In the genomic region with DNA sequence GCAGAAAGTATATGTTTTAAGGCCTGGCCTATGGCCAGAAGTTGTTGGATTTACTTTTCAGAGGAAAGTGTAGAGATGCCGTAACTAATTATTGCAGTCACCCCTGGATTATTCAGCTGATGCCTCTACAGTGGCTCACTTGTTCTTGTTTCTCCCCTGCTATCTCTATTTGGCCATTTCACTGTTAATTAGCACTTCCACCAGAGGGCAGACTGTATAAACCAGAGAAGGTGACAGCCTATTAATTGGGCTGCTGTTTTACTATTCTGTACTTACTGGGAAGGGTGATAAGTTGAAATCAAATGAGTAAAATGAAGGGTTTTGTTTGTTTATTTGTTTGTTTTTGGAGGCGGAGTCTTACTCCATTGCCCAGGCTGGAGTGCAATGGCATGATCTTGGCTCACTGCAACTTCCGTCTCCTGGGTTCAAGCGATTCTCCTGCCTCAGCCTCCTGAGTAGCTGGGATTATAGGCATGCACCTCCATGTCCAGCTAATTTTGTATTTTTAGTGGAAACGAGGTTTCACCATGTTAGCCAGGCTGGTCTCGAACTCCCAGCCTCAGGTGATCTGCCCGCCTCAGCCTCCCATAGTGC, we compare ENCODE assay signal across 8 cellular contexts.
A peak's percentile ranks its signal among the peaks of the same experiment; 100 is the strongest.
DNase-seq lines count a peak whose midpoint lies in the region; ATAC-seq and TF ChIP-seq lines count a peak whose summit lies in the region.

No MANE protein-coding gene starts in this region.

- H3K9me3 Mint-ChIP-seq in activated naive CD8-positive, alpha-beta T cell treated with anti-CD3 and anti-CD28 coated beads, Interleukin-2, amount 10 ng/mL, durations not matched to agents 7 days and 5 days: no peaks in the 10 kb centered on the region
- no peaks in the 10 kb centered on the region for H3K9me3 Mint-ChIP-seq in activated naive CD8-positive, alpha-beta T cell treated with anti-CD3 and anti-CD28 coated beads, Interleukin-2, amount 50 U/mL, for 24 hours

- no TSS peak for BruUV-seq in OCI-LY7 (replicated peaks; lab: Mats Ljungman, UMichigan)

- H3K79me2 ChIP-seq in OCI-LY7 (ENCODE audit: insufficient read depth, low read depth, low read length): no peaks in the 10 kb centered on the region

- H3K9me3 ChIP-seq in OCI-LY7 (ENCODE audit: low read length) (no peaks in the 10 kb centered on the region), tibial nerve (no peaks in the 10 kb centered on the region)

- H3K4me3 ChIP-seq in OCI-LY7 (ENCODE audit: low read depth, low read length, poor library complexity, severe bottlenecking): no peak overlapping the region
- H3K4me3 ChIP-seq in tibial nerve: no peak overlapping the region

- H3K27ac Mint-ChIP-seq in activated naive CD8-positive, alpha-beta T cell treated with anti-CD3 and anti-CD28 coated beads, Interleukin-2, amount 10 ng/mL, durations not matched to agents 7 days and 5 days: no peak overlapping the region
- no peak overlapping the region for H3K27ac Mint-ChIP-seq in activated naive CD8-positive, alpha-beta T cell treated with anti-CD3 and anti-CD28 coated beads, Interleukin-2, amount 50 U/mL, for 24 hours

- CTCF ChIA-PET in OCI-LY7 (lab: Charles Lee; ENCODE audit: unreplicated experiment): no interaction called here

- peak; percentile 78 for TF ChIP-seq CTCF in OCI-LY7 (conservative IDR thresholded peaks at IDR 0.05; ENCODE audit: low read length)
- TF ChIP-seq CTCF in tibial nerve (IDR thresholded peaks at IDR 0.05): peak in 4 of 5 experiments; percentile 11 to 30 (median 25)

- ATAC-seq in activated naive CD8-positive, alpha-beta T cell treated with anti-CD3 and anti-CD28 coated beads, Interleukin-2, amount 10 ng/mL, durations not matched to agents 7 days and 5 days (ENCODE audit: low read depth): peak; percentile 39
- ATAC-seq in activated naive CD8-positive, alpha-beta T cell treated with anti-CD3 and anti-CD28 coated beads, Interleukin-2, amount 50 U/mL, for 24 hours: no peak

- H3K4me1 ChIP-seq in OCI-LY7 (ENCODE audit: insufficient read depth, low read length, poor library complexity, severe bottlenecking) (peaks cover 4% of the 10 kb centered on the region), tibial nerve (peaks cover 0 to 8% (median 0%) of the 10 kb centered on the region in 4 donors)

- no peak overlapping the region for H3K4me2 ChIP-seq in OCI-LY7 (ENCODE audit: low read length)

- DNase-seq in activated naive CD8-positive, alpha-beta T cell treated with anti-CD3 and anti-CD28 coated beads, Interleukin-2, amount 10 ng/mL, durations not matched to agents 7 days and 5 days: no peak
- no peak for DNase-seq in activated naive CD8-positive, alpha-beta T cell treated with anti-CD3 and anti-CD28 coated beads, Interleukin-2, amount 50 U/mL, for 24 hours
- DNase-seq in OCI-LY7 (ENCODE audit: low spot score): peak; percentile 39
- peak; percentile 13 for DNase-seq in fibroblast of peridontal ligament (ENCODE audit: extremely low read depth)
- DNase-seq in tibial nerve (ENCODE audit: low spot score in 2 of 2): peak in 1 of 2 donors; percentile 17
- no peak for DNase-seq in HuH-7.5 (ENCODE audit: low spot score)
- DNase-seq in 8988T: no peak
- DNase-seq in T-helper 1 cell: no peak

- peaks cover 12% of the 10 kb centered on the region for H3K4me1 Mint-ChIP-seq in activated naive CD8-positive, alpha-beta T cell treated with anti-CD3 and anti-CD28 coated beads, Interleukin-2, amount 10 ng/mL, durations not matched to agents 7 days and 5 days
- peaks cover 2% of the 10 kb centered on the region for H3K4me1 Mint-ChIP-seq in activated naive CD8-positive, alpha-beta T cell treated with anti-CD3 and anti-CD28 coated beads, Interleukin-2, amount 50 U/mL, for 24 hours

- H3K27ac ChIP-seq in OCI-LY7 (ENCODE audit: low read depth, low read length, poor library complexity, severe bottlenecking): no peak overlapping the region
- no peak overlapping the region for H3K27ac ChIP-seq in tibial nerve

- H4K20me1 ChIP-seq in OCI-LY7 (ENCODE audit: insufficient read depth, low read length): no peaks in the 10 kb centered on the region

- no peaks in the 10 kb centered on the region for H3K27me3 Mint-ChIP-seq in activated naive CD8-positive, alpha-beta T cell treated with anti-CD3 and anti-CD28 coated beads, Interleukin-2, amount 10 ng/mL, durations not matched to agents 7 days and 5 days
- H3K27me3 Mint-ChIP-seq in activated naive CD8-positive, alpha-beta T cell treated with anti-CD3 and anti-CD28 coated beads, Interleukin-2, amount 50 U/mL, for 24 hours: no peaks in the 10 kb centered on the region

- no peak overlapping the region for H3K4me3 Mint-ChIP-seq in activated naive CD8-positive, alpha-beta T cell treated with anti-CD3 and anti-CD28 coated beads, Interleukin-2, amount 10 ng/mL, durations not matched to agents 7 days and 5 days
- no peak overlapping the region for H3K4me3 Mint-ChIP-seq in activated naive CD8-positive, alpha-beta T cell treated with anti-CD3 and anti-CD28 coated beads, Interleukin-2, amount 50 U/mL, for 24 hours

- no peak for TF ChIP-seq POLR2A in tibial nerve (IDR thresholded peaks at IDR 0.05)

- WGBS in tibial nerve, 2 donors: 89% methylated on average over 7 of the region's 7 CpGs

- intact Hi-C loops in OCI-LY7 (cut with micrococcal nuclease; ENCODE audit: unreplicated experiment): loop anchor here (10.0 kb wide), 1 partner anchor 123 kb away; a partner anchor contains a TSS

- peaks cover 29% of the 10 kb centered on the region for H3K36me3 Mint-ChIP-seq in activated naive CD8-positive, alpha-beta T cell treated with anti-CD3 and anti-CD28 coated beads, Interleukin-2, amount 10 ng/mL, durations not matched to agents 7 days and 5 days
- H3K36me3 Mint-ChIP-seq in activated naive CD8-positive, alpha-beta T cell treated with anti-CD3 and anti-CD28 coated beads, Interleukin-2, amount 50 U/mL, for 24 hours (ENCODE audit: low read depth): peaks cover 59% of the 10 kb centered on the region

- no peaks in the 10 kb centered on the region for H3K27me3 ChIP-seq in tibial nerve

- H3K9me2 ChIP-seq in OCI-LY7 (ENCODE audit: insufficient read depth, low read length): no peaks in the 10 kb centered on the region

- TF ChIP-seq EP300 in tibial nerve (IDR thresholded peaks at IDR 0.05): no peak

- no peak overlapping the region for H2AFZ ChIP-seq in OCI-LY7 (ENCODE audit: low read length)

- H3K36me3 ChIP-seq in OCI-LY7 (ENCODE audit: insufficient read depth, low read length) (peaks cover 100% of the 10 kb centered on the region), tibial nerve (peaks cover 6 to 96% (median 43%) of the 10 kb centered on the region in 3 donors)

- POLR2A ChIA-PET in activated naive CD8-positive, alpha-beta T cell treated with anti-CD3 and anti-CD28 coated beads, Interleukin-2, amount 10 ng/mL, durations not matched to agents 7 days and 5 days (lab: Charles Lee): no interaction called here
- POLR2A ChIA-PET in OCI-LY7 (lab: Charles Lee): no interaction called here

Comparison
In these comparisons a context has a peak if more than half of its experiments do, and no peak if none do; other contexts are left out.
1. DNase-seq: peak in OCI-LY7 (single experiment) and fibroblast of peridontal ligament (single experiment); none in activated naive CD8-positive, alpha-beta T cell treated with anti-CD3 and anti-CD28 coated beads, Interleukin-2, amount 10 ng/mL, durations not matched to agents 7 days and 5 days (single experiment), activated naive CD8-positive, alpha-beta T cell treated with anti-CD3 and anti-CD28 coated beads, Interleukin-2, amount 50 U/mL, for 24 hours (single experiment), HuH-7.5 (single experiment), 8988T (single experiment) and T-helper 1 cell (0 of 5).